Comparison of ENCODE assay signal across 8 cellular contexts in genomic region chr7:4641667-4642467, GRCh38. TPM values are rescaled to one million over a fixed set of nuclear protein-coding genes. Genes with fewer than 3 reads are reported as not detected.
DNase-seq lines count a peak whose midpoint lies in the region; ATAC-seq and TF ChIP-seq lines count a peak whose summit lies in the region.

No MANE protein-coding gene starts in this region.

- peak in 1 of 2 donors; percentile 29 for TF ChIP-seq CTCF in left lung (IDR thresholded peaks at IDR 0.05)

- H3K27ac ChIP-seq in cingulate gyrus (ENCODE audit: low read depth, low read length): peak overlapping the region; percentile 90
- peak overlapping the region; percentile 85 to 92 for H3K27ac ChIP-seq in left lung

- ATAC-seq in GM19023 (IDR thresholded peaks at IDR 0.05; ENCODE audit: unreplicated experiment): peak; percentile 80
- peak; percentile 78 for ATAC-seq in HG03196 (IDR thresholded peaks at IDR 0.05; ENCODE audit: unreplicated experiment)
- peak; percentile 97 for ATAC-seq in left lung

- DNase-seq in Ammon's horn (ENCODE audit: low spot score): peak; percentile 86
- DNase-seq in NCI-H345 (lab: John Stamatoyannopoulos, UW): peak; percentile 94
- peak; percentile 93 to 94 for DNase-seq in activated CD4-positive, alpha-beta T cell treated with anti-CD3 and anti-CD28 coated beads for 24 hours (ENCODE audit: low read depth in 2 of 2)
- DNase-seq in left lung: peak; percentile 93 to 97
- peak; percentile 96 to 98 for DNase-seq in stimulated activated CD4-positive, alpha-beta T cell treated with anti-CD3 and anti-CD28 coated beads, Interleukin-2, amount 100 ng/mL, for 48 hours

- no peaks in the 10 kb centered on the region for H3K27me3 ChIP-seq in left lung

- H3K4me3 ChIP-seq in left lung: peak overlapping the region; percentile 64

- H3K36me3 ChIP-seq in left lung: no peaks in the 10 kb centered on the region

- intact Hi-C loops in left lung (cut with DNase I): loop anchor here in 1 of 2 donors (5.0 kb wide), 1 partner anchor 40 kb away; the partner anchor contains the start of gene FOXK1

- H3K4me1 ChIP-seq in left lung: peaks cover 6 to 13% of the 10 kb centered on the region in 2 donors

- no peaks in the 10 kb centered on the region for H3K9me3 ChIP-seq in left lung

RNA-seq across cellular contexts. Expression of gene FOXK1, which starts 40.2 kb away (rescaled TPM):
- total RNA-seq in left lung: 10 to 100 TPM; 25.0 to 29.2 TPM

Comparison
In these comparisons a context has a peak if more than half of its experiments do, and no peak if none do; other contexts are left out.
1. Peak in every context shown above with its lines: DNase-seq, ATAC-seq, H3K4me3 ChIP-seq and H3K27ac ChIP-seq.